Comparison of ENCODE assay signal across 10 cellular contexts in genomic region chr9:1052119-1052907, GRCh38. TPM values are rescaled to one million over a fixed set of nuclear protein-coding genes. Genes with fewer than 3 reads are reported as not detected.
DNase-seq lines count a peak whose midpoint lies in the region; ATAC-seq and TF ChIP-seq lines count a peak whose summit lies in the region.
"Had no signal": no experiment of that assay in that cellular context is flagged by ENCODE, and none has a peak within 500 bp of the region (broad histone marks: within the 10 kb centered on the region; RNA-seq: fewer than 3 reads in every experiment).

No MANE protein-coding gene starts in this region.

- H3K4me2 ChIP-seq in SK-N-SH: peak overlapping the region; percentile 42; the same call in 1 of the 2 replicates

- CTCF ChIA-PET in SK-N-SH (lab: Yijun Ruan, JAX): no interaction called here

- no peak for ATAC-seq in SK-N-SH treated with all-trans-retinoic acid at 6 μM for 48 hours
- no peak for ATAC-seq in HG03520 (IDR thresholded peaks at IDR 0.05; ENCODE audit: unreplicated experiment)

- H2AFZ ChIP-seq in SK-N-SH (ENCODE audit: low read depth): no peak overlapping the region

- H3K36me3 ChIP-seq in SK-N-SH (replicated peaks in 1 of 2; ENCODE audit: control insufficient read depth in 1 of 2, insufficient read depth in 2 of 2, low read length in 1 of 2): no peaks in the 10 kb centered on the region
- no peaks in the 10 kb centered on the region for H3K36me3 ChIP-seq in kidney epithelial cell (ENCODE audit: control insufficient read depth, insufficient read depth, low read length)
- H3K36me3 ChIP-seq in spleen: no peaks in the 10 kb centered on the region

- no peak overlapping the region for H3K9ac ChIP-seq in SK-N-SH

- H3K9me3 ChIP-seq in SK-N-SH: no peaks in the 10 kb centered on the region
- peaks cover 0 to 12% (median 0%) of the 10 kb centered on the region in 8 donors for H3K9me3 ChIP-seq in spleen

- DNase-seq in SK-N-SH (no peak), kidney epithelial cell (ENCODE audit: low read depth) (no peak), spleen (no peak), A172 (ENCODE audit: low spot score) (no peak), NCI-H2196 (lab: John Stamatoyannopoulos, UW; ENCODE audit: unreplicated experiment) (no peak)
- no peak for DNase-seq in activated T-helper 2 cell treated with anti-CD3 and anti-CD28 coated beads, Interferon-gamma antibody, Interleukin-2, Interleukin-4, amounts not matched to agents 10 μg/mL and 5 μg/mL and 100 μg/mL, durations not matched to agents 14 hours and 24 hours and 36 hours (ENCODE audit: low spot score)
- DNase-seq: foreskin melanocyte had no signal

- H3F3A ChIP-seq in SK-N-SH (replicated peaks; ENCODE audit: insufficient read depth): no peaks in the 10 kb centered on the region

- H4K20me1 ChIP-seq in SK-N-SH (ENCODE audit: insufficient read depth): no peaks in the 10 kb centered on the region

- H3K27ac ChIP-seq in SK-N-SH (ENCODE audit: low read depth in 2 of 2, low read length in 1 of 2) (no peak overlapping the region), spleen (no peak overlapping the region)

- intact Hi-C loops in activated T-helper 2 cell treated with anti-CD3 and anti-CD28 coated beads, Interferon-gamma antibody, Interleukin-2, Interleukin-4, amounts not matched to agents 10 μg/mL and 5 μg/mL and 100 μg/mL, durations not matched to agents 14 hours and 24 hours and 36 hours (cut with micrococcal nuclease): loop anchor here (10.0 kb wide), 1 partner anchor 552 kb away; no protein-coding TSS in a partner anchor
- intact Hi-C loops in spleen (cut with DNase I; ENCODE audit: low total_unique reads): no loop called here

- H3K36me3 Mint-ChIP-seq in activated T-helper 2 cell treated with anti-CD3 and anti-CD28 coated beads, Interferon-gamma antibody, Interleukin-2, Interleukin-4, amounts not matched to agents 10 μg/mL and 5 μg/mL and 100 μg/mL, durations not matched to agents 14 hours and 24 hours and 36 hours (ENCODE audit: low read depth): peaks cover 12% of the 10 kb centered on the region

- H3K79me2 ChIP-seq in SK-N-SH (ENCODE audit: insufficient read depth): no peaks in the 10 kb centered on the region; the same call in 1 of the 2 replicates

- H3K4me3 Mint-ChIP-seq in activated T-helper 2 cell treated with anti-CD3 and anti-CD28 coated beads, Interferon-gamma antibody, Interleukin-2, Interleukin-4, amounts not matched to agents 10 μg/mL and 5 μg/mL and 100 μg/mL, durations not matched to agents 14 hours and 24 hours and 36 hours (ENCODE audit: low read depth): peak overlapping the region; percentile 33

- TF ChIP-seq RAD21 in SK-N-SH (IDR thresholded peaks at IDR 0.05; ENCODE audit: low read length): no peak

- no peak overlapping the region for H3K27ac Mint-ChIP-seq in activated T-helper 2 cell treated with anti-CD3 and anti-CD28 coated beads, Interferon-gamma antibody, Interleukin-2, Interleukin-4, amounts not matched to agents 10 μg/mL and 5 μg/mL and 100 μg/mL, durations not matched to agents 14 hours and 24 hours and 36 hours

- H3K4me1 ChIP-seq in SK-N-SH (ENCODE audit: control insufficient read depth in 1 of 2, insufficient read depth in 2 of 2, low read depth in 1 of 2, low read length in 1 of 2) (no peaks in the 10 kb centered on the region), spleen (peaks cover 20 to 59% (median 51%) of the 10 kb centered on the region in 6 donors)

- POLR2A ChIA-PET in SK-N-SH (lab: Yijun Ruan, JAX): no interaction called here

- H3K27me3 ChIP-seq in SK-N-SH (ENCODE audit: insufficient read depth): peaks cover 69% of the 10 kb centered on the region
- peaks cover 68% of the 10 kb centered on the region for H3K27me3 ChIP-seq in kidney epithelial cell (ENCODE audit: control insufficient read depth, insufficient read depth, low read length)
- H3K27me3 ChIP-seq in spleen (replicated peaks in 1 of 7): peaks cover 12 to 100% (median 93%) of the 10 kb centered on the region in 7 donors

- peaks cover 7% of the 10 kb centered on the region for H3K9me3 Mint-ChIP-seq in activated T-helper 2 cell treated with anti-CD3 and anti-CD28 coated beads, Interferon-gamma antibody, Interleukin-2, Interleukin-4, amounts not matched to agents 10 μg/mL and 5 μg/mL and 100 μg/mL, durations not matched to agents 14 hours and 24 hours and 36 hours

- peaks cover 83% of the 10 kb centered on the region for H3K27me3 Mint-ChIP-seq in activated T-helper 2 cell treated with anti-CD3 and anti-CD28 coated beads, Interferon-gamma antibody, Interleukin-2, Interleukin-4, amounts not matched to agents 10 μg/mL and 5 μg/mL and 100 μg/mL, durations not matched to agents 14 hours and 24 hours and 36 hours (ENCODE audit: low read depth)

- no peak for TF ChIP-seq POLR2A in spleen (IDR thresholded peaks at IDR 0.05)

- TF ChIP-seq CTCF in SK-N-SH (IDR thresholded peaks at IDR 0.05): no peak
- TF ChIP-seq CTCF in kidney epithelial cell (IDR thresholded peaks at IDR 0.05; ENCODE audit: insufficient read depth, low read length, poor library complexity, severe bottlenecking): peak; percentile 21
- no peak for TF ChIP-seq CTCF in spleen (IDR thresholded peaks at IDR 0.05 in 8 of 11, conservative IDR thresholded peaks at IDR 0.05 in 3 of 11)

- WGBS in SK-N-SH (ENCODE audit: low lambda C conversion rate): 17% methylated on average over 19 of the region's 36 CpGs
- 5 to 16% (median 8%) methylated on average over 30 to 36 of the region's 36 CpGs for WGBS in spleen, 5 donors

- H3K4me1 Mint-ChIP-seq in activated T-helper 2 cell treated with anti-CD3 and anti-CD28 coated beads, Interferon-gamma antibody, Interleukin-2, Interleukin-4, amounts not matched to agents 10 μg/mL and 5 μg/mL and 100 μg/mL, durations not matched to agents 14 hours and 24 hours and 36 hours (ENCODE audit: low read depth): peaks cover 36% of the 10 kb centered on the region

- no peak for TF ChIP-seq EP300 in SK-N-SH (IDR thresholded peaks at IDR 0.05; ENCODE audit: borderline replicate concordance in 1 of 2, low read depth in 1 of 2, low read length in 1 of 2)

- no peaks in the 10 kb centered on the region for H3K9me2 ChIP-seq in SK-N-SH

- H3K4me3 ChIP-seq in SK-N-SH (ENCODE audit: low read depth in 2 of 2, low read length in 1 of 2) (no peak overlapping the region; a peak in 1 of 4 replicates), kidney epithelial cell (ENCODE audit: low read depth, low read length) (peak overlapping the region; percentile 35), spleen (peak overlapping the region; percentile 5 to 64 (median 26))

TF ChIP-seq in SK-N-SH, 30 proteins besides CTCF, POLR2A, EP300 and RAD21:
- no peak for TF ChIP-seq PBX3 (IDR thresholded peaks at IDR 0.05)
- TF ChIP-seq MEF2A (IDR thresholded peaks at IDR 0.05; ENCODE audit: borderline replicate concordance, low read depth): no peak

TF ChIP-seq in SK-N-SH treated with all-trans-retinoic acid at 6 μM for 48 hours, 23 proteins besides CTCF, POLR2A, EP300 and RAD21:
- no peak for TF ChIP-seq ARNTL (CRISPR knock-in tag; IDR thresholded peaks at IDR 0.05; ENCODE audit: borderline replicate concordance, low read depth)
- no peak for TF ChIP-seq RARB (CRISPR knock-in tag; IDR thresholded peaks at IDR 0.05)
- TF ChIP-seq ZFP30 (CRISPR knock-in tag; IDR thresholded peaks at IDR 0.05): no peak
- no peak for TF ChIP-seq GLIS3 (CRISPR knock-in tag; IDR thresholded peaks at IDR 0.05)
- no peak for TF ChIP-seq SNAI2 (CRISPR knock-in tag; IDR thresholded peaks at IDR 0.05)
- no peak for TF ChIP-seq ZFP3 (CRISPR knock-in tag; IDR thresholded peaks at IDR 0.05)
- TF ChIP-seq ZNF70 (CRISPR knock-in tag; IDR thresholded peaks at IDR 0.05): no peak
- no peak for TF ChIP-seq PPARA (CRISPR knock-in tag; IDR thresholded peaks at IDR 0.05; ENCODE audit: borderline replicate concordance)
- TF ChIP-seq ISL1 (CRISPR knock-in tag; IDR thresholded peaks at IDR 0.05): no peak
TF ChIP-seq in SK-N-SH treated with all-trans-retinoic acid at 6 μM for 48 hours: peak in this region for 0.

RNA-seq across cellular contexts. Expression of gene DMRT2, which starts 2.2 kb away (rescaled TPM):
- not detected in 2 replicates for polyA plus RNA-seq in SK-N-SH (2012; rRNA removed)
- not detected in 2 replicates for polyA plus RNA-seq in SK-N-SH (2012; cell fraction: cytosol; rRNA removed)
- polyA plus RNA-seq in SK-N-SH (2012; cell fraction: nucleus; rRNA removed): not detected in 2 replicates
- total RNA-seq in activated T-helper 2 cell treated with anti-CD3 and anti-CD28 coated beads, Interferon-gamma antibody, Interleukin-2, Interleukin-4, amounts not matched to agents 10 μg/mL and 5 μg/mL and 100 μg/mL, durations not matched to agents 14 hours and 24 hours and 36 hours: 1.2 and 1.4 TPM in 2 replicates
- 0.17 TPM in 1 of 2 replicates, not detected in the other for total RNA-seq in kidney epithelial cell
- total RNA-seq in spleen: not detected
- polyA plus RNA-seq in spleen: not detected
- total RNA-seq in A172 (2014; rRNA removed; shearing (Covaris generic)): not detected in 2 replicates
- polyA plus RNA-seq: AG04450 had no signal

Comparison
In these comparisons a context has a peak if more than half of its experiments do, and no peak if none do; other contexts are left out.
1. H3K4me3 ChIP-seq: peak in kidney epithelial cell (single experiment) and spleen (8 of 8); none in SK-N-SH (0 of 2).